1 cellular context compared by ENCODE assay signal in genomic region chr7:22178735-22179134, GRCh38.
TF ChIP-seq lines count a peak whose summit lies in the region.

No MANE protein-coding gene starts in this region.

TF ChIP-seq in H1, 55 proteins besides CTCF, POLR2A, EP300 and RAD21:
- TF ChIP-seq, protein P1, sequence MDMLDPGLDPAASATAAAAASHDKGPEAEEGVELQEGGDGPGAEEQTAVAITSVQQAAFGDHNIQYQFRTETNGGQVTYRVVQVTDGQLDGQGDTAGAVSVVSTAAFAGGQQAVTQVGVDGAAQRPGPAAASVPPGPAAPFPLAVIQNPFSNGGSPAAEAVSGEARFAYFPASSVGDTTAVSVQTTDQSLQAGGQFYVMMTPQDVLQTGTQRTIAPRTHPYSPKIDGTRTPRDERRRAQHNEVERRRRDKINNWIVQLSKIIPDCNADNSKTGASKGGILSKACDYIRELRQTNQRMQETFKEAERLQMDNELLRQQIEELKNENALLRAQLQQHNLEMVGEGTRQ (IDR thresholded peaks at IDR 0.05; ENCODE audit: low read length) = no peak
- TF ChIP-seq HDAC2 (IDR thresholded peaks at IDR 0.05; ENCODE audit: borderline replicate concordance in 1 of 2, low read depth in 2 of 2, low read length in 2 of 2) (no peak), PHF8 (conservative IDR thresholded peaks at IDR 0.05; ENCODE audit: low read depth, low read length) (no peak), TAF1 (IDR thresholded peaks at IDR 0.05; ENCODE audit: low read depth, low read length) (no peak), FOSL1 (IDR thresholded peaks at IDR 0.05; ENCODE audit: insufficient read depth, low read depth, low read length) (no peak), SP4 (IDR thresholded peaks at IDR 0.05; ENCODE audit: low read length) (no peak), GABPA (IDR thresholded peaks at IDR 0.05; ENCODE audit: borderline replicate concordance, insufficient read depth, low read length) (no peak), POLR2AphosphoS5 (IDR thresholded peaks at IDR 0.05; ENCODE audit: low read depth, low read length) (no peak), SIX5 (IDR thresholded peaks at IDR 0.05; ENCODE audit: low read depth, low read length) (no peak), KDM4A (IDR thresholded peaks at IDR 0.05; ENCODE audit: low read depth, low read length, severe bottlenecking) (no peak), CBX8 (IDR thresholded peaks at IDR 0.05; ENCODE audit: borderline replicate concordance, low read depth, low read length) (no peak)
- TF ChIP-seq, protein P2, sequence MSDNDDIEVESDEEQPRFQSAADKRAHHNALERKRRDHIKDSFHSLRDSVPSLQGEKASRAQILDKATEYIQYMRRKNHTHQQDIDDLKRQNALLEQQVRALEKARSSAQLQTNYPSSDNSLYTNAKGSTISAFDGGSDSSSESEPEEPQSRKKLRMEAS (IDR thresholded peaks at IDR 0.05) = no peak
